24 cellular contexts compared by ENCODE assay signal in genomic region chr2:7357993-7358392, GRCh38.
"Had no signal": no experiment of that assay in that cellular context is flagged by ENCODE, and none has a peak within 500 bp of the region (broad histone marks: within the 10 kb centered on the region; RNA-seq: fewer than 3 reads in every experiment).

No MANE protein-coding gene starts in this region.

- H3K36me3 ChIP-seq: ascending aorta, breast epithelium had no signal

- FAIRE-seq: RCC 7860, TTC549 had no signal

- H3K4me2 ChIP-seq: PC-9 had no signal

- H3K27ac ChIP-seq: ascending aorta, breast epithelium, PC-9, RWPE1 had no signal

- H2AFZ ChIP-seq: PC-9 had no signal

- H3K27me3 ChIP-seq: ascending aorta, breast epithelium had no signal

- H3K4me1 ChIP-seq: ascending aorta, breast epithelium had no signal

- H3K9me3 ChIP-seq: ascending aorta, breast epithelium had no signal

- ATAC-seq: activated CD4-positive, alpha-beta T cell treated with anti-CD3 and anti-CD28 coated beads for 36 hours; activated CD8-positive, alpha-beta T cell treated with anti-CD3 and anti-CD28 coated beads, Interleukin-2, amount 10 ng/mL, durations not matched to agents 7 days and 5 days; Right ventricle myocardium inferior had no signal

- H3K4me3 ChIP-seq: ascending aorta, breast epithelium, PC-9 had no signal

- DNase-seq: activated CD4-positive, alpha-beta T cell treated with anti-CD3 and anti-CD28 coated beads for 36 hours; activated CD4-positive, alpha-beta T cell treated with anti-CD3 and anti-CD28 coated beads, Interleukin-2, amount 10 ng/mL, durations not matched to agents 7 days and 5 days; activated CD4-positive, alpha-beta T cell treated with anti-CD3 and anti-CD28 coated beads, Interleukin-2, amount 50 U/mL, for 48 hours; activated CD8-positive, alpha-beta T cell treated with anti-CD3 and anti-CD28 coated beads, Interleukin-2, amount 10 ng/mL, durations not matched to agents 7 days and 5 days; activated gamma-delta T cell; activated naive CD4-positive, alpha-beta T cell treated with Interleukin-2 at 50 U/mL for 16 hours; activated naive CD8-positive, alpha-beta T cell treated with anti-CD3 and anti-CD28 coated beads, Interleukin-2, amount 10 ng/mL, durations not matched to agents 7 days and 5 days; activated T-cell treated with anti-CD3 and anti-CD28 coated beads, Interleukin-2, amount 50 U/mL, for 24 hours; amygdala; NCI-H1105; NCI-H1417 treated with DMSO at 0.1 percent for 48 hours; NCI-H1930; NCI-H2081 treated with DMSO at 0.1 percent for 48 hours; NCI-H226; NCI-H446 treated with DMSO at 0.1 percent for 48 hours; NCI-H524 treated with DMSO at 0.1 percent for 48 hours; PC-9; SIG-M5 had no signal
